8 cellular contexts compared by ENCODE assay signal in the genomic region with DNA sequence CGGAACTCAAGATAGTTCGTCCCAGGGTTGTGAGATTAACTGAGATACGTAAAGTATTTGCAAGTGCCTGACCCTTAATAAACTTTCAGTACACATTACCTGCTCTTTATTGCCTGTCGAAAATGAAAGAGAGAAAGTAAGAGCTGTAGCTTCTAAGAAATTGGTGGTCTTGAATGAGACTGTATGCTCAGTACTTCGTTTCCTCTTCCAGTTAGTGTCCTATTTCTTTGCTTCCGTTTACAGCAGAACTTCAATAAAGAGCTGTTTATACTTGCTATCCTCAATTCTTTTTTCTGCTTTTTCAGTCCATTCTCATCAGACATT. TPM values are rescaled to one million over a fixed set of nuclear protein-coding genes. Genes with fewer than 3 reads are reported as not detected.
DNase-seq lines count a peak whose midpoint lies in the region; ATAC-seq and TF ChIP-seq lines count a peak whose summit lies in the region.

No MANE protein-coding gene starts in this region.

- no peak for TF ChIP-seq CTCF in breast epithelium (IDR thresholded peaks at IDR 0.05)

- H3K27ac Mint-ChIP-seq in naive B cell, result peak overlapping the region; percentile 96 to 100 (median 99)

- H3K4me1 ChIP-seq in HUES6 (ENCODE audit: control insufficient read depth, insufficient read depth, low read length) (peaks cover 7% of the 10 kb centered on the region), breast epithelium (peaks cover 0 to 10% of the 10 kb centered on the region in 2 donors)

- DNase-seq in breast epithelium (ENCODE audit: low spot score in 2 of 2), result no peak
- DNase-seq in naive B cell, result no peak
- no peak for DNase-seq in NCI-H774 (lab: John Stamatoyannopoulos, UW)
- no peak for DNase-seq in UCSD-AML1 (lab: John Stamatoyannopoulos, UW; ENCODE audit: unreplicated experiment)
- DNase-seq in kidney tubule cell (ENCODE audit: low spot score), result no peak

- TF ChIP-seq POLR2A in breast epithelium (IDR thresholded peaks at IDR 0.05), result no peak

- intact Hi-C loops in breast epithelium (cut with DNase I; ENCODE audit: low total_unique reads), result no loop called here

- H3K4me1 Mint-ChIP-seq in naive B cell, result peaks cover 32 to 43% (median 36%) of the 10 kb centered on the region in 3 donors

- peak overlapping the region; percentile 88 for H3K9ac ChIP-seq in HUES6 (ENCODE audit: low read length)

- peak overlapping the region; percentile 93 to 100 (median 99) for H3K4me3 Mint-ChIP-seq in naive B cell

- H3K27me3 Mint-ChIP-seq in naive B cell, result peaks cover 7 to 22% (median 8%) of the 10 kb centered on the region in 3 donors

- H3K4me3 ChIP-seq in GM08714 (ENCODE audit: low read length) (peak overlapping the region; percentile 95), HUES6 (ENCODE audit: low read depth, low read length) (peak overlapping the region; percentile 88), breast epithelium (peak overlapping the region; percentile 83 to 95 (median 88))

- H3K27ac ChIP-seq in HUES6 (ENCODE audit: low read depth, low read length) (peak overlapping the region; percentile 39; the same call in 1 of the 2 replicates), breast epithelium (peak overlapping the region; percentile 79 to 83)

- peaks cover 5% of the 10 kb centered on the region; the same call in 1 of the 2 replicates for H3K36me3 ChIP-seq in HUES6 (ENCODE audit: control insufficient read depth, insufficient read depth, low read length)
- no peaks in the 10 kb centered on the region for H3K36me3 ChIP-seq in breast epithelium

- H3K9me3 ChIP-seq in HUES6 (ENCODE audit: control insufficient read depth, insufficient read depth, low read depth, low read length) (0 out of 2 replicates have a peak, but pooled peaks cover 2% of the 10 kb centered on the region), breast epithelium (no peaks in the 10 kb centered on the region)

- peaks cover 0 to 10% (median 4%) of the 10 kb centered on the region in 7 donors for H3K9me3 Mint-ChIP-seq in naive B cell

- H3K27me3 ChIP-seq in HUES6 (ENCODE audit: control insufficient read depth, insufficient read depth, low read length) (no peaks in the 10 kb centered on the region), breast epithelium (peaks cover 0 to 5% of the 10 kb centered on the region in 2 donors)

- ATAC-seq in GM21447 (IDR thresholded peaks at IDR 0.05; ENCODE audit: unreplicated experiment) (peak; percentile 51), naive B cell (ENCODE audit: low read depth in 2 of 2) (no peak)

- peaks cover 0 to 10% of the 10 kb centered on the region in 2 donors for H3K36me3 Mint-ChIP-seq in naive B cell

RNA-seq across cellular contexts. Expression of gene SRFBP1, which starts 0.5 kb away (rescaled TPM):
- total RNA-seq in breast epithelium, result 10 to 100 TPM; 16.8 to 32.8 (median 21.3) TPM
- polyA plus RNA-seq in naive B cell (ENCODE audit: low read depth in 6 of 6), result 10 to 100 TPM in 5 of 6 donors, 1 to 10 TPM in 1; 8.3 to 18.0 (median 14.3) TPM
